Comparison of ENCODE assay signal across 10 cellular contexts in the genomic region with DNA sequence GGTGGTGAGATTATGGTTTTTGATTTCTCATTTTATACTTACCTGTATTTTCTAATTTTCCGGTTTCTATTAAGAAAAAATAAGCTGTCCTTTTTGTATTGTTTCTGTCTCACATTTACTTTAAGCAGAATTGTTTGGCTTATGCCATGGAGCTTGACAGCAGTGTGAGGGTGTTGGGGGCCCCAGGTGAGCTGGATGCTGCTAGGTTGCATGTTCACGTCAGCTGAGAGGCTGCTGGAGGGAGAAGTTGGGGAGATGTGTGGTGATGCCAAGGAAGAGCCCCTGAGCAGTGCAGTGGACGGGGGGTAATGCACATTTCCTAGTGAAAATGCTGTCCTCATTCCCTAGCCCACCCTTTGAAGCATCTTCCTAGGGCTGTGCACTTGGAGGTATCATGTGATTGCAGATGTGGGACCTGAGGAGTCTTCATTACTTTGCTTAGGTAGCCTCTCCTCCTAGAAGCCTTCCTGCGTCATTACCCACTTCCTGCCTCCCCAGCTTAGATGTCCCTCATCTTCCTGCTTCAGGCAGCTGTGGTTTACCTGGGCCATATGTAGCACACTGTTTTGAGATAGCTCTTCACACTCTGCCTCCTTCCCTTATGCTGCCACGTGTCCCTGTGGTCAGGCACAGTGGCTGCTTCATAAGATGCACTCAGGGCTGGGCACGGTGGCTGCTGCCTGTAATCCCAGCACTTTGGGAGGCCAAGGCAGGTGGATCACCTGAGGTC. TPM values are rescaled to one million over a fixed set of nuclear protein-coding genes. Genes with fewer than 3 reads are reported as not detected.
DNase-seq lines count a peak whose midpoint lies in the region; ATAC-seq and TF ChIP-seq lines count a peak whose summit lies in the region.
"Had no signal": no experiment of that assay in that cellular context is flagged by ENCODE, and none has a peak within 500 bp of the region (broad histone marks: within the 10 kb centered on the region; RNA-seq: fewer than 3 reads in every experiment).

No MANE protein-coding gene starts in this region.

- ATAC-seq in GM21619 (IDR thresholded peaks at IDR 0.05; ENCODE audit: unreplicated experiment) = peak; percentile 86

- H3K9me3 Mint-ChIP-seq in CD14-positive monocyte = no peaks in the 10 kb centered on the region
- H3K9me3 Mint-ChIP-seq in T-helper 1 cell treated with Interleukin-12 subunit alpha and Interleukin-12 subunit beta and Interleukin-4 antibody, amounts not matched to agents 30 μg/mL and 1 μg/mL, for 36 hours = no peaks in the 10 kb centered on the region
- H3K9me3 Mint-ChIP-seq: nephron had no signal

- no peak for DNase-seq in CD14-positive monocyte (ENCODE audit: low spot score)
- peak; percentile 34 to 70 for DNase-seq in ascending aorta (ENCODE audit: low spot score in 2 of 2)
- DNase-seq in stimulated activated CD8-positive, alpha-beta memory T cell treated with anti-CD3 and anti-CD28 coated beads, Interleukin-7, amount 100 ng/mL, for 24 hours (ENCODE audit: low read depth) = peak; percentile 26
- no peak for DNase-seq in MG63
- DNase-seq in cortex of kidney (lab: John Stamatoyannopoulos, UW) = no peak
- DNase-seq in left ventricle myocardium inferior = no peak

- H3K4me3 Mint-ChIP-seq in CD14-positive monocyte = no peak overlapping the region
- peak overlapping the region; percentile 75 for H3K4me3 Mint-ChIP-seq in T-helper 1 cell treated with Interleukin-12 subunit alpha and Interleukin-12 subunit beta and Interleukin-4 antibody, amounts not matched to agents 30 μg/mL and 1 μg/mL, for 36 hours
- H3K4me3 Mint-ChIP-seq: nephron had no signal

- H3K9me3 ChIP-seq in ascending aorta = no peaks in the 10 kb centered on the region
- no peaks in the 10 kb centered on the region for H3K9me3 ChIP-seq in MG63
- H3K9me3 ChIP-seq in left ventricle myocardium inferior (replicated peaks) = no peaks in the 10 kb centered on the region

- H3K4me3 ChIP-seq in ascending aorta = no peak overlapping the region
- no peak overlapping the region for H3K4me3 ChIP-seq in MG63
- no peak overlapping the region for H3K4me3 ChIP-seq in left ventricle myocardium inferior

- H3K4me1 ChIP-seq in ascending aorta (no peaks in the 10 kb centered on the region), left ventricle myocardium inferior (no peaks in the 10 kb centered on the region)

- peaks cover 87 to 97% of the 10 kb centered on the region in 2 donors for H3K36me3 Mint-ChIP-seq in CD14-positive monocyte
- peaks cover 72% of the 10 kb centered on the region for H3K36me3 Mint-ChIP-seq in T-helper 1 cell treated with Interleukin-12 subunit alpha and Interleukin-12 subunit beta and Interleukin-4 antibody, amounts not matched to agents 30 μg/mL and 1 μg/mL, for 36 hours (ENCODE audit: low read depth)

- peak overlapping the region in 4 of 7 donors; percentile 20 to 67 (median 34) for H3K27ac Mint-ChIP-seq in CD14-positive monocyte
- H3K27ac Mint-ChIP-seq in T-helper 1 cell treated with Interleukin-12 subunit alpha and Interleukin-12 subunit beta and Interleukin-4 antibody, amounts not matched to agents 30 μg/mL and 1 μg/mL, for 36 hours = peak overlapping the region; percentile 98

- peaks cover 74 to 88% of the 10 kb centered on the region in 2 donors for H3K36me3 ChIP-seq in ascending aorta
- H3K36me3 ChIP-seq in MG63 = peaks cover 77% of the 10 kb centered on the region
- peaks cover 96% of the 10 kb centered on the region for H3K36me3 ChIP-seq in left ventricle myocardium inferior

- TF ChIP-seq CTCF in CD14-positive monocyte (IDR thresholded peaks at IDR 0.05) (no peak), ascending aorta (IDR thresholded peaks at IDR 0.05) (no peak), left ventricle myocardium inferior (IDR thresholded peaks at IDR 0.05; ENCODE audit: borderline replicate concordance) (no peak)

- intact Hi-C loops in CD14-positive monocyte (cut with micrococcal nuclease) = no loop called here
- intact Hi-C loops in ascending aorta (cut with DNase I) = no loop called here
- intact Hi-C loops in left ventricle myocardium inferior (cut with micrococcal nuclease) = no loop called here

- no peaks in the 10 kb centered on the region for H3K27me3 ChIP-seq in ascending aorta
- H3K27me3 ChIP-seq in MG63 = no peaks in the 10 kb centered on the region
- no peaks in the 10 kb centered on the region for H3K27me3 ChIP-seq in left ventricle myocardium inferior (ENCODE audit: low read depth)

- peaks cover 0 to 2% (median 0%) of the 10 kb centered on the region in 3 donors for H3K27me3 Mint-ChIP-seq in CD14-positive monocyte (ENCODE audit: low read depth in 3 of 3)
- H3K27me3 Mint-ChIP-seq in T-helper 1 cell treated with Interleukin-12 subunit alpha and Interleukin-12 subunit beta and Interleukin-4 antibody, amounts not matched to agents 30 μg/mL and 1 μg/mL, for 36 hours (ENCODE audit: low read depth) = no peaks in the 10 kb centered on the region

- H3K27ac ChIP-seq in ascending aorta (no peak overlapping the region), left ventricle myocardium inferior (replicated peaks) (no peak overlapping the region)
- H3K27ac ChIP-seq: C4-2B had no signal

- H3K4me1 Mint-ChIP-seq in CD14-positive monocyte = peaks cover 2% of the 10 kb centered on the region
- peaks cover 70% of the 10 kb centered on the region for H3K4me1 Mint-ChIP-seq in T-helper 1 cell treated with Interleukin-12 subunit alpha and Interleukin-12 subunit beta and Interleukin-4 antibody, amounts not matched to agents 30 μg/mL and 1 μg/mL, for 36 hours (ENCODE audit: low read depth)
- H3K4me1 Mint-ChIP-seq: nephron had no signal

RNA-seq across cellular contexts. Expression of gene ATG16L1, which starts 16.2 kb away (rescaled TPM):
- 1 to 10 TPM; 3.3 to 4.3 TPM for polyA plus RNA-seq in CD14-positive monocyte
- total RNA-seq in ascending aorta (28.1 TPM), left ventricle myocardium inferior (18.6 TPM)
- total RNA-seq in MG63 (2014; rRNA removed; shearing (Covaris generic); ENCODE audit: low replicate concordance) = 24.4 and 33.2 TPM in 2 replicates

RNA-seq across cellular contexts. Expression of gene SAG, which starts 39.9 kb away (rescaled TPM):
- polyA plus RNA-seq in CD14-positive monocyte = under 1 TPM in 1 of 2 donors, not detected in 1; 0.87 TPM
- not detected for total RNA-seq in ascending aorta
- not detected in 2 replicates for total RNA-seq in MG63 (2014; rRNA removed; shearing (Covaris generic); ENCODE audit: low replicate concordance)
- total RNA-seq in left ventricle myocardium inferior = not detected

Comparison
In these comparisons a context has a peak if more than half of its experiments do, and no peak if none do; other contexts are left out.
1. DNase-seq: peak in ascending aorta (2 of 2) and stimulated activated CD8-positive, alpha-beta memory T cell treated with anti-CD3 and anti-CD28 coated beads, Interleukin-7, amount 100 ng/mL, for 24 hours (single experiment); none in CD14-positive monocyte (single experiment), MG63 (single experiment), cortex of kidney (single experiment) and left ventricle myocardium inferior (single experiment).